ENCODE assay signal across 18 cellular contexts in genomic region chr4:52903273-52903672, GRCh38. TPM values are rescaled to one million over a fixed set of nuclear protein-coding genes. Genes with fewer than 3 reads are reported as not detected.
A peak's percentile ranks its signal among the peaks of the same experiment; 100 is the strongest.
DNase-seq lines count a peak whose midpoint lies in the region; ATAC-seq, FAIRE-seq and TF ChIP-seq lines count a peak whose summit lies in the region.
"Had no signal": no experiment of that assay in that cellular context is flagged by ENCODE, and none has a peak within 500 bp of the region (broad histone marks: within the 10 kb centered on the region; RNA-seq: fewer than 3 reads in every experiment).

No MANE protein-coding gene starts in this region.

- H3K4me2 ChIP-seq in IMR-90 (ENCODE audit: low read depth, low read length) = no peak overlapping the region
- no peak overlapping the region for H3K4me2 ChIP-seq in mesenchymal stem cell (ENCODE audit: low read length, poor library complexity, severe bottlenecking)
- H3K4me2 ChIP-seq: BLaER1 treated with 17β-estradiol and CSF1 and Interleukin-3, amounts not matched to agents 10 nM and 100 nM had no signal

- no peak overlapping the region for H3K9ac ChIP-seq in IMR-90 (ENCODE audit: low read depth, low read length)
- no peak overlapping the region for H3K9ac ChIP-seq in mesenchymal stem cell (ENCODE audit: low read length)
- H3K9ac ChIP-seq: BLaER1 treated with 17β-estradiol and CSF1 and Interleukin-3, amounts not matched to agents 10 nM and 100 nM; GM23248 had no signal

- no peaks in the 10 kb centered on the region for H3K9me3 ChIP-seq in IMR-90 (ENCODE audit: control insufficient read depth, insufficient read depth, low read length)
- H3K9me3 ChIP-seq in mesenchymal stem cell (ENCODE audit: control insufficient read depth, low read length) = peaks cover 3% of the 10 kb centered on the region
- H3K9me3 ChIP-seq in tibial nerve = peaks cover 0 to 12% (median 0%) of the 10 kb centered on the region in 4 donors

- H3K4ac ChIP-seq in IMR-90 (ENCODE audit: low read depth, low read length) (no peak overlapping the region), mesenchymal stem cell (ENCODE audit: low read depth in 1 of 2, low read length in 2 of 2) (no peak overlapping the region)

- no peak overlapping the region for H3K14ac ChIP-seq in IMR-90 (replicated peaks; ENCODE audit: low read depth, low read length)
- H3K14ac ChIP-seq in mesenchymal stem cell (ENCODE audit: low read length in 2 of 2) = peak overlapping the region in 1 of 2 experiments; percentile 1

- H3K4me3 ChIP-seq in IMR-90 (ENCODE audit: insufficient read depth, low read depth, low read length) (no peak overlapping the region), mesenchymal stem cell (ENCODE audit: insufficient read depth in 1 of 2, low read depth in 1 of 2, low read length in 2 of 2) (no peak overlapping the region), tibial nerve (no peak overlapping the region)
- H3K4me3 ChIP-seq: BLaER1 treated with 17β-estradiol and CSF1 and Interleukin-3, amounts not matched to agents 10 nM and 100 nM; GM23248 had no signal

- no peaks in the 10 kb centered on the region for H3K36me3 ChIP-seq in IMR-90 (ENCODE audit: control insufficient read depth, insufficient read depth, low read length)
- H3K36me3 ChIP-seq in mesenchymal stem cell (ENCODE audit: control insufficient read depth in 1 of 2, insufficient read depth in 2 of 2, low read depth in 1 of 2, low read length in 2 of 2) = peaks cover 6 to 37% of the 10 kb centered on the region in 2 experiments
- H3K36me3 ChIP-seq in tibial nerve = peaks cover 0 to 70% (median 0%) of the 10 kb centered on the region in 3 donors

- no peak for TF ChIP-seq EP300 in tibial nerve (IDR thresholded peaks at IDR 0.05)

- H3K23ac ChIP-seq in IMR-90 (ENCODE audit: low read depth, low read length) (no peak overlapping the region), mesenchymal stem cell (ENCODE audit: low read length in 2 of 2) (no peak overlapping the region)

- TF ChIP-seq CTCF in IMR-90 (conservative IDR thresholded peaks at IDR 0.05; ENCODE audit: low read depth, low read length) (no peak), tibial nerve (IDR thresholded peaks at IDR 0.05) (no peak)

- H3K56ac ChIP-seq in IMR-90 (ENCODE audit: extremely low read depth, insufficient read depth, low read length) = no peak overlapping the region

- FAIRE-seq in GM12891 (lab: Jason Lieb, UNC) = no peak
- FAIRE-seq: GM19239, H54, HTR-8/SVneo had no signal

- TF ChIP-seq POLR2A in GM12891 (IDR thresholded peaks at IDR 0.05; ENCODE audit: low read depth, low read length) (no peak), IMR-90 (IDR thresholded peaks at IDR 0.05; ENCODE audit: low read depth, low read length) (no peak), tibial nerve (IDR thresholded peaks at IDR 0.05) (no peak)

- WGBS in IMR-90 (ENCODE audit: extremely low coverage in 2 of 2, insufficient read length in 1 of 2), 2 experiments = no CpG with 5 or more reads among the region's 4 CpGs
- WGBS in mesenchymal stem cell = 98% methylated on average over 4 of the region's 4 CpGs
- WGBS in tibial nerve, 2 donors = 96 to 97% methylated on average over 4 of the region's 4 CpGs

- CTCF ChIA-PET in IMR-90 (lab: Yijun Ruan, JAX) = interaction anchor here (1.1 to 1.3 kb wide), 2 partner anchors 8 to 11 kb away, joined by 3 read pairs; no protein-coding TSS in a partner anchor

- H2BK15ac ChIP-seq in IMR-90 (ENCODE audit: low read depth, low read length) (no peak overlapping the region), mesenchymal stem cell (ENCODE audit: low read depth, poor library complexity, severe bottlenecking) (no peak overlapping the region)

- H4K91ac ChIP-seq in IMR-90 (ENCODE audit: insufficient read depth, low read depth, low read length) (peak overlapping the region; percentile 28; the same call in 1 of the 2 replicates), mesenchymal stem cell (ENCODE audit: low read length) (no peak overlapping the region)

- H3K79me1 ChIP-seq in IMR-90 (ENCODE audit: low read depth in 1 of 2, low read length in 2 of 2) (no peaks in the 10 kb centered on the region; a peak in 1 of 4 replicates), mesenchymal stem cell (replicated peaks; ENCODE audit: low read length, poor library complexity, severe bottlenecking) (no peaks in the 10 kb centered on the region)

- DNase-seq in GM12891 (ENCODE audit: insufficient read length, low spot score) = no peak
- DNase-seq in IMR-90 = no peak
- no peak for DNase-seq in mesenchymal stem cell
- DNase-seq in tibial nerve (ENCODE audit: low spot score in 2 of 2) = no peak
- no peak for DNase-seq in stimulated activated CD4-positive, alpha-beta T cell treated with anti-CD3 and anti-CD28 coated beads, Interleukin-1b, Interleukin-23, amount 100 ng/mL, for 48 hours
- DNase-seq: Calu3; CD8-positive, alpha-beta T cell; DMS79 treated with DMSO at 0.1 percent for 48 hours; GF-D8; GM23248; HCEC 1CT; KBM-7 had no signal

- BruUV-seq in IMR-90 (replicated peaks; lab: Mats Ljungman, UMichigan) = no TSS peak

- no peaks in the 10 kb centered on the region; the same call in 1 of the 2 replicates for H4K20me1 ChIP-seq in IMR-90 (ENCODE audit: insufficient read depth, low read length)
- H4K20me1 ChIP-seq: BLaER1 treated with 17β-estradiol and CSF1 and Interleukin-3, amounts not matched to agents 10 nM and 100 nM had no signal

- POLR2A ChIA-PET in IMR-90 (lab: Charles Lee; ENCODE audit: unreplicated experiment) = no interaction called here

- intact Hi-C loops in IMR-90 (cut with micrococcal nuclease) = no loop called here

- H2BK12ac ChIP-seq in mesenchymal stem cell (ENCODE audit: low read length in 2 of 2) = no peak overlapping the region

- no peak for TF ChIP-seq RAD21 in IMR-90 (IDR thresholded peaks at IDR 0.05; ENCODE audit: low read length)

- in situ Hi-C loops in IMR-90 (cut with MboI; ENCODE audit: low sequenced_read_pairs) = no loop called here

- no peak overlapping the region for H2BK5ac ChIP-seq in IMR-90 (ENCODE audit: low read depth, low read length, poor library complexity, severe bottlenecking)
- no peak overlapping the region for H2BK5ac ChIP-seq in mesenchymal stem cell (ENCODE audit: low read depth, low read length, poor library complexity, severe bottlenecking)

- no peaks in the 10 kb centered on the region for H3K27me3 ChIP-seq in IMR-90 (ENCODE audit: control insufficient read depth, insufficient read depth, low read length)
- H3K27me3 ChIP-seq in mesenchymal stem cell (ENCODE audit: control insufficient read depth in 1 of 2, insufficient read depth in 1 of 2, low read length in 2 of 2) = no peaks in the 10 kb centered on the region
- no peaks in the 10 kb centered on the region for H3K27me3 ChIP-seq in tibial nerve
- H3K27me3 ChIP-seq: BLaER1 treated with 17β-estradiol and CSF1 and Interleukin-3, amounts not matched to agents 10 nM and 100 nM had no signal

- H2AK5ac ChIP-seq in IMR-90 (ENCODE audit: low read depth, low read length) (no peak overlapping the region), mesenchymal stem cell (ENCODE audit: low read length, severe bottlenecking) (peak overlapping the region; percentile 15)

- H3K27ac ChIP-seq in IMR-90 (ENCODE audit: insufficient read depth, low read length) (no peak overlapping the region), mesenchymal stem cell (ENCODE audit: low read length, poor library complexity, severe bottlenecking) (no peak overlapping the region), tibial nerve (no peak overlapping the region)
- H3K27ac ChIP-seq: BLaER1 treated with 17β-estradiol and CSF1 and Interleukin-3, amounts not matched to agents 10 nM and 100 nM; GM23248 had no signal

- no peak overlapping the region for H2AK9ac ChIP-seq in IMR-90 (replicated peaks; ENCODE audit: low read depth, low read length, poor library complexity)

- ATAC-seq in HG02870 (IDR thresholded peaks at IDR 0.05; ENCODE audit: unreplicated experiment) = peak; percentile 80
- no peak for ATAC-seq in IMR-90 (ENCODE audit: low read depth)
- ATAC-seq: CD8-positive, alpha-beta T cell had no signal

- H3K18ac ChIP-seq in IMR-90 (ENCODE audit: low read depth, low read length) = no peak overlapping the region
- H3K18ac ChIP-seq in mesenchymal stem cell (ENCODE audit: low read depth in 1 of 2, low read length in 2 of 2) = no peak overlapping the region

- 0 out of 2 replicates have a peak overlapping the region, but pooled peaks have one; percentile 22 for H2BK20ac ChIP-seq in IMR-90 (ENCODE audit: low read depth, low read length)

- H2AFZ ChIP-seq in IMR-90 (replicated peaks; ENCODE audit: low read length, poor library complexity) = no peak overlapping the region
- H2AFZ ChIP-seq in mesenchymal stem cell (ENCODE audit: low read depth, low read length) = no peak overlapping the region
- H2AFZ ChIP-seq: GM23248 had no signal

- H3K9me1 ChIP-seq in IMR-90 (ENCODE audit: insufficient read depth, low read length) = peaks cover 15% of the 10 kb centered on the region

- H2BK120ac ChIP-seq in IMR-90 (ENCODE audit: low read depth, low read length) (0 out of 2 replicates have a peak overlapping the region, but pooled peaks have one; percentile 1), mesenchymal stem cell (ENCODE audit: low read depth, low read length) (no peak overlapping the region)

- H3K4me1 ChIP-seq in IMR-90 (ENCODE audit: control insufficient read depth, insufficient read depth, low read length) = peaks cover 14% of the 10 kb centered on the region
- H3K4me1 ChIP-seq in mesenchymal stem cell (ENCODE audit: control insufficient read depth, insufficient read depth, low read depth, low read length) = peaks cover 9% of the 10 kb centered on the region
- H3K4me1 ChIP-seq in tibial nerve = no peaks in the 10 kb centered on the region

- no peak overlapping the region for H4K5ac ChIP-seq in IMR-90 (ENCODE audit: low read depth, low read length)

- H4K8ac ChIP-seq in IMR-90 (ENCODE audit: low read depth in 2 of 2, low read length in 2 of 2) (no peak overlapping the region), mesenchymal stem cell (ENCODE audit: low read length) (peak overlapping the region; percentile 4)

- dilution Hi-C loops in IMR-90 (cut with HindIII; ENCODE audit: low sequenced_read_pairs, unreplicated experiment) = no loop called here

TF ChIP-seq in GM12891, 5 proteins besides CTCF, POLR2A, EP300 and RAD21 (continues in another document):
- no peak for TF ChIP-seq PAX5 (IDR thresholded peaks at IDR 0.05; ENCODE audit: insufficient read depth, low read length, severe bottlenecking)
- peak; percentile 6; the same call in 1 of the 2 replicates for TF ChIP-seq SPI1 (IDR thresholded peaks at IDR 0.05; ENCODE audit: low read depth, low read length)

TF ChIP-seq in IMR-90, 13 proteins besides CTCF, POLR2A, EP300 and RAD21 (continues in another document):
- TF ChIP-seq NFE2L2 (IDR thresholded peaks at IDR 0.05; ENCODE audit: low read depth, low read length) (no peak), MAFK (IDR thresholded peaks at IDR 0.05; ENCODE audit: low read depth, low read length) (no peak), MAZ (IDR thresholded peaks at IDR 0.05; ENCODE audit: borderline replicate concordance, low read depth, low read length) (no peak)

RNA-seq across cellular contexts. Expression of gene RASL11B, which starts 41.2 kb away (rescaled TPM):
- not detected for polyA plus RNA-seq in GM12891 (2012; ENCODE audit: low read depth, missing spikeins)
- 0.18 and 0.28 TPM in 2 replicates for total RNA-seq in IMR-90 (2012; rRNA removed)
- polyA plus RNA-seq in IMR-90 (2012; rRNA removed) = 0.26 and 0.31 TPM in 2 replicates
- 0.04 and 0.23 TPM in 2 replicates for polyA plus RNA-seq in IMR-90 (2012; cell fraction: cytosol; rRNA removed)
- 0.20 and 0.41 TPM in 2 replicates for polyA plus RNA-seq in IMR-90 (2012; cell fraction: nucleus; rRNA removed; ENCODE audit: low replicate concordance)
- polyA plus RNA-seq in mesenchymal stem cell (2013, experiment 1 of 2) = 0.15 TPM
- 0.36 TPM for polyA plus RNA-seq in mesenchymal stem cell (2013, experiment 2 of 2)
- total RNA-seq in tibial nerve = 1 to 10 TPM; 2.4 to 9.2 (median 6.5) TPM
- total RNA-seq: A172, GM23248 had no signal
